20 cellular contexts compared by ENCODE assay signal in the genomic region with DNA sequence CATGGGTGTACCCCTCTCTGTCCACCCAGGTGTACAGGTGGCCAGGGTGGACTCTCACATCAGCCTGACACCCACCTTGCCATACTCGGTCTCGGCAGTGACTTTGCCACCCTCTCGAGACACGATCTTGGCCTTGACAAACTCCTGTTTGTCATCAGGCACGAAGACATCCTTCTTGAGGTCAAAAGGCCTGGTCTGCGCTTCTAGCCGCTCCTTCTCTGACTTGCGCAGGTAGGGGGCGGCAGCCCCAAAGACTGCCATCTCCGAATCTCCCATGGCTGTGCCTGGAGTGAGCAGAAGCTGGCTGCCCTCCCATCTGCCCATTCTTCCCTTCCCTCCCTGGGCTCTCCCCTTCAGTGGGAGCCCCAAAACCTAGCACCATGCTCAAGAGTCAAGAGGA. TPM values are rescaled to one million over a fixed set of nuclear protein-coding genes. Genes with fewer than 3 reads are reported as not detected.
"Had no signal": no experiment of that assay in that cellular context is flagged by ENCODE, and none has a peak within 500 bp of the region (broad histone marks: within the 10 kb centered on the region; RNA-seq: fewer than 3 reads in every experiment).

No MANE protein-coding gene starts in this region.

- H3K9me3 Mint-ChIP-seq: activated T-cell treated with anti-CD3 and anti-CD28 coated beads, Interleukin-2, amount 50 U/mL, for 4 hours; natural killer cell treated with Interleukin-12 subunit alpha and Interleukin-12 subunit beta and Interleukin-15 and Interleukin-18, amount 100 ng/mL, for 72 hours had no signal

- H3K4me3 Mint-ChIP-seq: activated CD8-positive, alpha-beta memory T cell treated with anti-CD3 and anti-CD28 coated beads, Interleukin-2, amount 10 ng/mL, durations not matched to agents 7 days and 5 days; activated T-cell treated with anti-CD3 and anti-CD28 coated beads, Interleukin-2, amount 50 U/mL, for 4 hours; natural killer cell treated with Interleukin-12 subunit alpha and Interleukin-12 subunit beta and Interleukin-15 and Interleukin-18, amount 100 ng/mL, for 72 hours had no signal

- H3K9me3 ChIP-seq: mucosa of descending colon had no signal

- ATAC-seq: activated CD8-positive, alpha-beta memory T cell treated with anti-CD3 and anti-CD28 coated beads, Interleukin-2, amount 10 ng/mL, durations not matched to agents 7 days and 5 days; activated T-cell treated with anti-CD3 and anti-CD28 coated beads, Interleukin-2, amount 50 U/mL, for 4 hours; left colon; mucosa of descending colon; natural killer cell treated with Interleukin-12 subunit alpha and Interleukin-12 subunit beta and Interleukin-15 and Interleukin-18, amount 100 ng/mL, for 72 hours had no signal

- H3K36me3 Mint-ChIP-seq: activated CD8-positive, alpha-beta memory T cell treated with anti-CD3 and anti-CD28 coated beads, Interleukin-2, amount 10 ng/mL, durations not matched to agents 7 days and 5 days; natural killer cell treated with Interleukin-12 subunit alpha and Interleukin-12 subunit beta and Interleukin-15 and Interleukin-18, amount 100 ng/mL, for 72 hours had no signal

- H3K27me3 Mint-ChIP-seq: activated CD8-positive, alpha-beta memory T cell treated with anti-CD3 and anti-CD28 coated beads, Interleukin-2, amount 10 ng/mL, durations not matched to agents 7 days and 5 days had no signal

- DNase-seq: activated CD4-positive, alpha-beta T cell treated with anti-CD3 and anti-CD28 coated beads for 1 hour; activated CD4-positive, alpha-beta T cell treated with anti-CD3 and anti-CD28 coated beads, Interleukin-2, amount 50 U/mL, for 48 hours; activated CD8-positive, alpha-beta memory T cell treated with anti-CD3 and anti-CD28 coated beads, Interleukin-2, amount 10 ng/mL, durations not matched to agents 7 days and 5 days; activated T-cell treated with anti-CD3 and anti-CD28 coated beads, Interleukin-2, amount 50 U/mL, for 4 hours; caudate nucleus; cortex of kidney; effector memory CD4-positive, alpha-beta T cell; left colon; mammary epithelial cell; mucosa of descending colon; SHP77 treated with DMSO at 0.1 percent for 48 hours; substantia nigra; T-helper 2 cell; trophoblast cell had no signal

- H3K4me3 ChIP-seq: mucosa of descending colon, skin epidermis had no signal

- H3K27ac ChIP-seq: skin epidermis had no signal

- H3K27ac Mint-ChIP-seq: activated CD8-positive, alpha-beta memory T cell treated with anti-CD3 and anti-CD28 coated beads, Interleukin-2, amount 10 ng/mL, durations not matched to agents 7 days and 5 days; natural killer cell treated with Interleukin-12 subunit alpha and Interleukin-12 subunit beta and Interleukin-15 and Interleukin-18, amount 100 ng/mL, for 72 hours had no signal

RNA-seq across cellular contexts. Expression of gene MYH7, which starts 2.0 kb away (rescaled TPM):
- total RNA-seq: astrocyte; epithelial cell of proximal tubule; glomerular endothelial cell; left colon; mammary epithelial cell; natural killer cell treated with Interleukin-12 subunit alpha and Interleukin-12 subunit beta and Interleukin-15 and Interleukin-18, amount 100 ng/mL, for 72 hours; omental fat pad had no signal
- polyA plus RNA-seq: mammary epithelial cell had no signal

RNA-seq across cellular contexts. Expression of gene MYH6, which starts 25.4 kb away (rescaled TPM):
- total RNA-seq: activated T-cell treated with anti-CD3 and anti-CD28 coated beads, Interleukin-2, amount 50 U/mL, for 4 hours; astrocyte; epithelial cell of proximal tubule; glomerular endothelial cell; left colon; mammary epithelial cell; omental fat pad had no signal
- polyA plus RNA-seq: mammary epithelial cell had no signal

RNA-seq across cellular contexts. Expression of gene CMTM5, which starts 56.6 kb away (rescaled TPM):
- total RNA-seq: activated CD8-positive, alpha-beta memory T cell treated with anti-CD3 and anti-CD28 coated beads, Interleukin-2, amount 10 ng/mL, durations not matched to agents 7 days and 5 days; activated T-cell treated with anti-CD3 and anti-CD28 coated beads, Interleukin-2, amount 50 U/mL, for 4 hours; astrocyte; epithelial cell of proximal tubule; glomerular endothelial cell; mammary epithelial cell; natural killer cell treated with Interleukin-12 subunit alpha and Interleukin-12 subunit beta and Interleukin-15 and Interleukin-18, amount 100 ng/mL, for 72 hours; omental fat pad had no signal
- polyA plus RNA-seq: mammary epithelial cell had no signal
